2 cellular contexts compared by ENCODE assay signal in the genomic region with DNA sequence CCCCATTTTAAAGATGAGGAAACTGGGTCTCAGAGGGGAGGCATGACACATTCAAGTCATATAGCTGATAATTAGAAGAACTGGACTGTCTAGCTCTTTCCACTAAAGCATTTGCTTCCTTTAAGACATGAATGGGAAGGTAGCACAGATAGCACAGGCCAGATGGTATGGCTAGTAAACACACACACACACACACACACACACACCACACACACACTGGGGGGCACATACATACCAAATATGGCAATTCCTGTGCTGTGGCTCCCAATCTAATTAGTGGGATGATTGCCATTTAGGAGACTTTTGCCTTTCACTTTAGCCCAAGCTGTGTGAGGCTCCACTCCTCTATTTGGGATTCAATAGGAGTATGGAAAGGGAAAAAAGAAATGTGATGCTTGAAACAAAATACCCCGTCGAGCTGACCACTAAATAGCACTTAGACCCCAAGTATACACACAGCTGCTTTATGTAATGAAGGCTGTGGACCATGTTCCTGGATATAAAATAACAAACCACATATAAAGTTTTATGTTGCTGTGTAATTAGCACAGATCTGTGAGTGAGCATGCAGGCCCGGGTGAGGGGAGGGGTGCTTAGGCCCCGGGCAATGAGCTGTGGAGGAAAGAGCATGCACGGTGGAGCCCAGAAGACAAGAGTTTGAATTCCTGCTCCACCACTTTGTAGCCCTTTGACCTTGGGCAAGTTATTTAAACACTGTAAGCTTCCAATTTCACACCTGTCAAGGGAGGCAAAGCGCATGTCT.
A peak's percentile ranks its signal among the peaks of the same experiment; 100 is the strongest.
TF ChIP-seq lines count a peak whose summit lies in the region.

No MANE protein-coding gene starts in this region.

TF ChIP-seq in SK-N-SH treated with all-trans-retinoic acid at 6 μM for 48 hours, 23 proteins besides CTCF, POLR2A, EP300 and RAD21 (continued from another document):
- TF ChIP-seq TCF4 (CRISPR knock-in tag; IDR thresholded peaks at IDR 0.05; ENCODE audit: borderline replicate concordance) (no peak), ZFP3 (CRISPR knock-in tag; IDR thresholded peaks at IDR 0.05) (no peak), ZNF565 (CRISPR knock-in tag; conservative IDR thresholded peaks at IDR 0.05; ENCODE audit: low read depth) (no peak), ZNF8 (CRISPR knock-in tag; IDR thresholded peaks at IDR 0.05) (peak; percentile 89)
- TF ChIP-seq, protein P1, sequence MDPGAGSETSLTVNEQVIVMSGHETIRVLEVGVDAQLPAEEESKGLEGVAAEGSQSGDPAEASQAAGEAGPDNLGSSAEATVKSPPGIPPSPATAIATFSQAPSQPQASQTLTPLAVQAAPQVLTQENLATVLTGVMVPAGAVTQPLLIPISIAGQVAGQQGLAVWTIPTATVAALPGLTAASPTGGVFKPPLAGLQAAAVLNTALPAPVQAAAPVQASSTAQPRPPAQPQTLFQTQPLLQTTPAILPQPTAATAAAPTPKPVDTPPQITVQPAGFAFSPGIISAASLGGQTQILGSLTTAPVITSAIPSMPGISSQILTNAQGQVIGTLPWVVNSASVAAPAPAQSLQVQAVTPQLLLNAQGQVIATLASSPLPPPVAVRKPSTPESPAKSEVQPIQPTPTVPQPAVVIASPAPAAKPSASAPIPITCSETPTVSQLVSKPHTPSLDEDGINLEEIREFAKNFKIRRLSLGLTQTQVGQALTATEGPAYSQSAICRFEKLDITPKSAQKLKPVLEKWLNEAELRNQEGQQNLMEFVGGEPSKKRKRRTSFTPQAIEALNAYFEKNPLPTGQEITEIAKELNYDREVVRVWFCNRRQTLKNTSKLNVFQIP (CRISPR knock-in tag; IDR thresholded peaks at IDR 0.05; ENCODE audit: borderline replicate concordance, low read depth) = no peak
- TF ChIP-seq, protein P2, sequence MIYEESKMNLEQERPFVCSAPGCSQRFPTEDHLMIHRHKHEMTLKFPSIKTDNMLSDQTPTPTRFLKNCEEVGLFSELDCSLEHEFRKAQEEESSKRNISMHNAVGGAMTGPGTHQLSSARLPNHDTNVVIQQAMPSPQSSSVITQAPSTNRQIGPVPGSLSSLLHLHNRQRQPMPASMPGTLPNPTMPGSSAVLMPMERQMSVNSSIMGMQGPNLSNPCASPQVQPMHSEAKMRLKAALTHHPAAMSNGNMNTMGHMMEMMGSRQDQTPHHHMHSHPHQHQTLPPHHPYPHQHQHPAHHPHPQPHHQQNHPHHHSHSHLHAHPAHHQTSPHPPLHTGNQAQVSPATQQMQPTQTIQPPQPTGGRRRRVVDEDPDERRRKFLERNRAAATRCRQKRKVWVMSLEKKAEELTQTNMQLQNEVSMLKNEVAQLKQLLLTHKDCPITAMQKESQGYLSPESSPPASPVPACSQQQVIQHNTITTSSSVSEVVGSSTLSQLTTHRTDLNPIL (CRISPR knock-in tag; IDR thresholded peaks at IDR 0.05; ENCODE audit: low read depth) = no peak

TF ChIP-seq in SK-N-SH, 30 proteins besides CTCF, POLR2A, EP300 and RAD21 (continued from another document):
- no peak for TF ChIP-seq RXRA (IDR thresholded peaks at IDR 0.05; ENCODE audit: borderline replicate concordance, low read depth)
- TF ChIP-seq, protein P3, sequence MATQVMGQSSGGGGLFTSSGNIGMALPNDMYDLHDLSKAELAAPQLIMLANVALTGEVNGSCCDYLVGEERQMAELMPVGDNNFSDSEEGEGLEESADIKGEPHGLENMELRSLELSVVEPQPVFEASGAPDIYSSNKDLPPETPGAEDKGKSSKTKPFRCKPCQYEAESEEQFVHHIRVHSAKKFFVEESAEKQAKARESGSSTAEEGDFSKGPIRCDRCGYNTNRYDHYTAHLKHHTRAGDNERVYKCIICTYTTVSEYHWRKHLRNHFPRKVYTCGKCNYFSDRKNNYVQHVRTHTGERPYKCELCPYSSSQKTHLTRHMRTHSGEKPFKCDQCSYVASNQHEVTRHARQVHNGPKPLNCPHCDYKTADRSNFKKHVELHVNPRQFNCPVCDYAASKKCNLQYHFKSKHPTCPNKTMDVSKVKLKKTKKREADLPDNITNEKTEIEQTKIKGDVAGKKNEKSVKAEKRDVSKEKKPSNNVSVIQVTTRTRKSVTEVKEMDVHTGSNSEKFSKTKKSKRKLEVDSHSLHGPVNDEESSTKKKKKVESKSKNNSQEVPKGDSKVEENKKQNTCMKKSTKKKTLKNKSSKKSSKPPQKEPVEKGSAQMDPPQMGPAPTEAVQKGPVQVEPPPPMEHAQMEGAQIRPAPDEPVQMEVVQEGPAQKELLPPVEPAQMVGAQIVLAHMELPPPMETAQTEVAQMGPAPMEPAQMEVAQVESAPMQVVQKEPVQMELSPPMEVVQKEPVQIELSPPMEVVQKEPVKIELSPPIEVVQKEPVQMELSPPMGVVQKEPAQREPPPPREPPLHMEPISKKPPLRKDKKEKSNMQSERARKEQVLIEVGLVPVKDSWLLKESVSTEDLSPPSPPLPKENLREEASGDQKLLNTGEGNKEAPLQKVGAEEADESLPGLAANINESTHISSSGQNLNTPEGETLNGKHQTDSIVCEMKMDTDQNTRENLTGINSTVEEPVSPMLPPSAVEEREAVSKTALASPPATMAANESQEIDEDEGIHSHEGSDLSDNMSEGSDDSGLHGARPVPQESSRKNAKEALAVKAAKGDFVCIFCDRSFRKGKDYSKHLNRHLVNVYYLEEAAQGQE (IDR thresholded peaks at IDR 0.05; ENCODE audit: low read depth, low read length) = no peak
